25 cellular contexts compared by ENCODE assay signal in the genomic region with DNA sequence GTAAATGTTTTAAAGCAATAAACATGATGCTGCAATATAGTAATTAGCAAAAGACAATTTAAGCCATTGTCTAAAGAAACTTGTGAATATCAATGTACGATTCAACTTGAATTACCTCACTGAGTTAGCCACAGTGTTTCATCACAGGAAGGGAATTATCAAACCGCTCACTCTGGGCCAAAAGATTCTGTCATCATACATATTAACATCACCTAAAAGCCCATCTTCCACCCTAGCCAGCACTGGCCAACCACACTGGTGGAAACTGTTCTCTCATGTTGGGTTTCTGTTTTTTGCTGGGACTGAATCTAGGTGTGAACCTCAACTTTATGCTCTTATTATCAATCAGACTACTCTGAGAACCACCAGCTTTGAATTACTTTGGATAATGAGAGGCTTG.
DNase-seq lines count a peak whose midpoint lies in the region; ATAC-seq, FAIRE-seq and TF ChIP-seq lines count a peak whose summit lies in the region.
"Had no signal": no experiment of that assay in that cellular context is flagged by ENCODE, and none has a peak within 500 bp of the region (broad histone marks: within the 10 kb centered on the region; RNA-seq: fewer than 3 reads in every experiment).

No MANE protein-coding gene starts in this region.

- H3K79me1 ChIP-seq in mesenchymal stem cell (replicated peaks; ENCODE audit: low read length, poor library complexity, severe bottlenecking): no peaks in the 10 kb centered on the region

- H3K4ac ChIP-seq in mesenchymal stem cell (ENCODE audit: low read depth in 1 of 2, low read length in 2 of 2): no peak overlapping the region

- peaks cover 40% of the 10 kb centered on the region for H3K4me1 ChIP-seq in GM23248 (ENCODE audit: insufficient read depth)
- no peaks in the 10 kb centered on the region for H3K4me1 ChIP-seq in naive thymus-derived CD4-positive, alpha-beta T cell (ENCODE audit: control insufficient read depth in 2 of 2, insufficient read depth in 2 of 2, low read length in 2 of 2)
- H3K4me1 ChIP-seq in mesenchymal stem cell (ENCODE audit: control insufficient read depth, insufficient read depth, low read depth, low read length): peaks cover 5% of the 10 kb centered on the region
- H3K4me1 ChIP-seq: tibial artery had no signal

- in situ Hi-C loops in GM23248 (cut with MboI): no loop called here

- no peaks in the 10 kb centered on the region for H3K9me2 ChIP-seq in GM23248 (ENCODE audit: insufficient read depth)

- H4K20me1 ChIP-seq in GM23248 (ENCODE audit: insufficient read depth): no peaks in the 10 kb centered on the region

- H3K27ac Mint-ChIP-seq in naive thymus-derived CD4-positive, alpha-beta T cell: no peak overlapping the region
- H3K27ac Mint-ChIP-seq: activated naive CD8-positive, alpha-beta T cell treated with anti-CD3 and anti-CD28 coated beads for 36 hours; activated T-helper 1 cell treated with anti-CD3 and anti-CD28 coated beads, Interleukin-12 subunit alpha, Interleukin-12 subunit beta, Interleukin-2, Interleukin-4 antibody, amounts not matched to agents 30 ng/mL and 10 ng/mL and 1 ng/mL, durations not matched to agents 14 hours and 24 hours and 36 hours; CD8-positive, alpha-beta memory T cell; T-helper 2 cell treated with Interferon-gamma antibody and Interleukin-4, amounts not matched to agents 5 μg/mL and 100 μg/mL, for 36 hours had no signal

- H3K23ac ChIP-seq in mesenchymal stem cell (ENCODE audit: low read length in 2 of 2): no peak overlapping the region

- H2AFZ ChIP-seq in GM23248 (no peak overlapping the region), mesenchymal stem cell (ENCODE audit: low read depth, low read length) (no peak overlapping the region)
- H2AFZ ChIP-seq: PC-9 had no signal

- H3K18ac ChIP-seq in mesenchymal stem cell (ENCODE audit: low read depth in 1 of 2, low read length in 2 of 2): no peak overlapping the region

- H2BK15ac ChIP-seq in mesenchymal stem cell (ENCODE audit: low read depth, poor library complexity, severe bottlenecking): no peak overlapping the region

- no peak for FAIRE-seq in bronchial epithelial cell (lab: Jason Lieb, UNC)

- no peaks in the 10 kb centered on the region for H3K9me3 ChIP-seq in GM23248 (ENCODE audit: low read depth)
- H3K9me3 ChIP-seq in naive thymus-derived CD4-positive, alpha-beta T cell (ENCODE audit: control insufficient read depth in 2 of 3, low read length in 3 of 3): no peaks in the 10 kb centered on the region
- H3K9me3 ChIP-seq in mesenchymal stem cell (ENCODE audit: control insufficient read depth, low read length): no peaks in the 10 kb centered on the region
- H3K9me3 ChIP-seq: tibial artery had no signal

- H3K4me1 Mint-ChIP-seq in naive thymus-derived CD4-positive, alpha-beta T cell: peaks cover 0 to 4% (median 0%) of the 10 kb centered on the region in 7 donors
- H3K4me1 Mint-ChIP-seq: CD8-positive, alpha-beta memory T cell; IgD-negative memory B cell had no signal

- no peak overlapping the region for H3K14ac ChIP-seq in mesenchymal stem cell (ENCODE audit: low read length in 2 of 2)

- no peak overlapping the region for H2BK12ac ChIP-seq in mesenchymal stem cell (ENCODE audit: low read length in 2 of 2)

- no peaks in the 10 kb centered on the region for H3K36me3 ChIP-seq in GM23248 (ENCODE audit: low read depth)
- H3K36me3 ChIP-seq in bronchial epithelial cell (ENCODE audit: control insufficient read depth, insufficient read depth, low read length): no peaks in the 10 kb centered on the region
- H3K36me3 ChIP-seq in naive thymus-derived CD4-positive, alpha-beta T cell (ENCODE audit: control insufficient read depth in 2 of 3, insufficient read depth in 3 of 3, low read length in 3 of 3): no peaks in the 10 kb centered on the region
- no peaks in the 10 kb centered on the region for H3K36me3 ChIP-seq in mesenchymal stem cell (ENCODE audit: control insufficient read depth in 1 of 2, insufficient read depth in 2 of 2, low read depth in 1 of 2, low read length in 2 of 2)
- H3K36me3 ChIP-seq: tibial artery had no signal

- H3K4me3 Mint-ChIP-seq in naive thymus-derived CD4-positive, alpha-beta T cell: no peak overlapping the region
- H3K4me3 Mint-ChIP-seq: activated naive CD8-positive, alpha-beta T cell treated with anti-CD3 and anti-CD28 coated beads for 36 hours; activated T-helper 1 cell treated with anti-CD3 and anti-CD28 coated beads, Interleukin-12 subunit alpha, Interleukin-12 subunit beta, Interleukin-2, Interleukin-4 antibody, amounts not matched to agents 30 ng/mL and 10 ng/mL and 1 ng/mL, durations not matched to agents 14 hours and 24 hours and 36 hours; brain; CD8-positive, alpha-beta memory T cell; IgD-negative memory B cell; T-helper 2 cell treated with Interferon-gamma antibody and Interleukin-4, amounts not matched to agents 5 μg/mL and 100 μg/mL, for 36 hours had no signal

- DNase-seq in GM23248: peak; percentile 65
- DNase-seq in NB4 (ENCODE audit: low read depth): peak; percentile 79
- peak; percentile 42 for DNase-seq in bronchial epithelial cell (ENCODE audit: low read depth)
- no peak for DNase-seq in naive thymus-derived CD4-positive, alpha-beta T cell
- DNase-seq in AG08396 (ENCODE audit: low spot score): no peak
- DNase-seq in HuH-7 (ENCODE audit: low spot score): no peak
- no peak for DNase-seq in ecto neural progenitor cell (ENCODE audit: low spot score)
- no peak for DNase-seq in mesenchymal stem cell
- DNase-seq: activated CD8-positive, alpha-beta memory T cell treated with anti-CD3 and anti-CD28 coated beads for 24 hours; activated naive CD8-positive, alpha-beta T cell treated with anti-CD3 and anti-CD28 coated beads for 36 hours; CD8-positive, alpha-beta memory T cell; dermis blood vessel endothelial cell; DMS79; head of caudate nucleus; NCI-H2029 treated with DMSO at 0.1 percent for 48 hours; NCI-H526; occipital lobe; PC-9; right cardiac atrium; stimulated activated naive CD4-positive, alpha-beta T cell; tibial artery had no signal

- H3K27me3 ChIP-seq in GM23248 (replicated peaks; ENCODE audit: insufficient read depth): no peaks in the 10 kb centered on the region
- H3K27me3 ChIP-seq in bronchial epithelial cell (ENCODE audit: control insufficient read depth, insufficient read depth, low read length): no peaks in the 10 kb centered on the region
- no peaks in the 10 kb centered on the region for H3K27me3 ChIP-seq in naive thymus-derived CD4-positive, alpha-beta T cell (ENCODE audit: control insufficient read depth in 2 of 2, insufficient read depth in 2 of 2, low read length in 2 of 2)
- no peaks in the 10 kb centered on the region for H3K27me3 ChIP-seq in mesenchymal stem cell (ENCODE audit: control insufficient read depth in 1 of 2, insufficient read depth in 1 of 2, low read length in 2 of 2)
- H3K27me3 ChIP-seq: tibial artery had no signal

- 60 to 70% methylated on average over 2 of the region's 2 CpGs for WGBS in GM23248 (ENCODE audit: low coverage in 1 of 2, low lambda C conversion rate in 2 of 2, missing lambda C conversion rate in 2 of 2), 2 experiments
- whole genome bisulfite sequencing in mesenchymal stem cell: 98% methylated on average over 2 of the region's 2 CpGs

- POLR2A ChIA-PET in naive thymus-derived CD4-positive, alpha-beta T cell (lab: Charles Lee): no interaction called here

- intact Hi-C loops in naive thymus-derived CD4-positive, alpha-beta T cell (cut with micrococcal nuclease): no loop called here

- H3K27ac ChIP-seq in GM23248 (peak overlapping the region; percentile 77), mesenchymal stem cell (ENCODE audit: low read length, poor library complexity, severe bottlenecking) (no peak overlapping the region)
- H3K27ac ChIP-seq in naive thymus-derived CD4-positive, alpha-beta T cell (ENCODE audit: low read depth, low read length): no peak overlapping the region
- H3K27ac ChIP-seq: PC-9, tibial artery had no signal

- peaks cover 66% of the 10 kb centered on the region for H3F3A ChIP-seq in GM23248 (ENCODE audit: insufficient read depth)

- H4K8ac ChIP-seq in mesenchymal stem cell (ENCODE audit: low read length): no peak overlapping the region

- H3K9me3 Mint-ChIP-seq in naive thymus-derived CD4-positive, alpha-beta T cell: no peaks in the 10 kb centered on the region
- H3K9me3 Mint-ChIP-seq: activated naive CD8-positive, alpha-beta T cell treated with anti-CD3 and anti-CD28 coated beads for 36 hours; activated T-helper 1 cell treated with anti-CD3 and anti-CD28 coated beads, Interleukin-12 subunit alpha, Interleukin-12 subunit beta, Interleukin-2, Interleukin-4 antibody, amounts not matched to agents 30 ng/mL and 10 ng/mL and 1 ng/mL, durations not matched to agents 14 hours and 24 hours and 36 hours; CD8-positive, alpha-beta memory T cell; T-helper 2 cell treated with Interferon-gamma antibody and Interleukin-4, amounts not matched to agents 5 μg/mL and 100 μg/mL, for 36 hours had no signal

- peaks cover 7 to 20% (median 15%) of the 10 kb centered on the region in 5 donors for H3K27me3 Mint-ChIP-seq in naive thymus-derived CD4-positive, alpha-beta T cell
- H3K27me3 Mint-ChIP-seq: IgD-negative memory B cell had no signal

- H2BK120ac ChIP-seq in mesenchymal stem cell (ENCODE audit: low read depth, low read length): no peak overlapping the region

- H3K79me2 ChIP-seq in GM23248 (ENCODE audit: insufficient read depth): no peaks in the 10 kb centered on the region

- peak; percentile 69 for ATAC-seq in naive thymus-derived CD4-positive, alpha-beta T cell

- H3K36me3 Mint-ChIP-seq in naive thymus-derived CD4-positive, alpha-beta T cell: no peaks in the 10 kb centered on the region
- H3K36me3 Mint-ChIP-seq: activated naive CD8-positive, alpha-beta T cell treated with anti-CD3 and anti-CD28 coated beads for 36 hours; brain; CD8-positive, alpha-beta memory T cell; IgD-negative memory B cell had no signal

- TF ChIP-seq POLR2A in NB4 (IDR thresholded peaks at IDR 0.05; ENCODE audit: extremely low read depth, insufficient read length): no peak

- no peak overlapping the region for H2AK5ac ChIP-seq in mesenchymal stem cell (ENCODE audit: low read length, severe bottlenecking)

- H3K9ac ChIP-seq in GM23248: no peak overlapping the region
- no peak overlapping the region for H3K9ac ChIP-seq in mesenchymal stem cell (ENCODE audit: low read length)

- H3K4me2 ChIP-seq in GM23248 (ENCODE audit: unreplicated experiment): peak overlapping the region; percentile 8
- H3K4me2 ChIP-seq in mesenchymal stem cell (ENCODE audit: low read length, poor library complexity, severe bottlenecking): no peak overlapping the region
- H3K4me2 ChIP-seq: PC-9 had no signal

- CTCF ChIA-PET in naive thymus-derived CD4-positive, alpha-beta T cell (lab: Charles Lee): no interaction called here

- H4K91ac ChIP-seq in mesenchymal stem cell (ENCODE audit: low read length): no peak overlapping the region

- H3K4me3 ChIP-seq in GM23248: no peak overlapping the region
- H3K4me3 ChIP-seq in NB4 (ENCODE audit: low read depth, low read length): no peak overlapping the region
- no peak overlapping the region for H3K4me3 ChIP-seq in bronchial epithelial cell (ENCODE audit: low read depth, low read length)
- no peak overlapping the region for H3K4me3 ChIP-seq in naive thymus-derived CD4-positive, alpha-beta T cell (ENCODE audit: low read length)
- H3K4me3 ChIP-seq in mesenchymal stem cell (ENCODE audit: insufficient read depth in 1 of 2, low read depth in 1 of 2, low read length in 2 of 2): no peak overlapping the region
- H3K4me3 ChIP-seq: PC-9, tibial artery had no signal

- TF ChIP-seq CTCF in NB4 (IDR thresholded peaks at IDR 0.05; ENCODE audit: low read depth, low read length): no peak
- TF ChIP-seq CTCF in bronchial epithelial cell (IDR thresholded peaks at IDR 0.05; ENCODE audit: insufficient read depth, low read length, severe bottlenecking): no peak

- no peak overlapping the region for H2BK5ac ChIP-seq in mesenchymal stem cell (ENCODE audit: low read depth, low read length, poor library complexity, severe bottlenecking)

Comparison
In these comparisons a context has a peak if more than half of its experiments do, and no peak if none do; other contexts are left out.
1. DNase-seq: peak in GM23248 (single experiment), NB4 (single experiment) and bronchial epithelial cell (single experiment); none in naive thymus-derived CD4-positive, alpha-beta T cell (0 of 9), AG08396 (single experiment), HuH-7 (single experiment), ecto neural progenitor cell (single experiment) and mesenchymal stem cell (single experiment).